Comparison of ENCODE assay signal across 30 cellular contexts in genomic region chr2:133756833-133757232, GRCh38.
"Had no signal": no experiment of that assay in that cellular context is flagged by ENCODE, and none has a peak within 500 bp of the region (broad histone marks: within the 10 kb centered on the region; RNA-seq: fewer than 3 reads in every experiment).

No MANE protein-coding gene starts in this region.

- H3K9ac ChIP-seq: neural progenitor cell had no signal

- H3K4me1 ChIP-seq: left lung, prostate gland, upper lobe of right lung had no signal

- H3K9me3 ChIP-seq: heart left ventricle, left lung, neutrophil, ovary, prostate gland, stomach, testis, tibial artery, upper lobe of right lung had no signal

- ATAC-seq: left colon; left lung; naive thymus-derived CD4-positive, alpha-beta T cell; natural killer cell treated with Interleukin-12 subunit alpha and Interleukin-12 subunit beta and Interleukin-15 and Interleukin-18, amount 100 ng/mL, for 72 hours; stimulated activated naive B cell treated with anti-CD40 and anti-IgM and Interleukin-4, amounts not matched to agents 10 μg/mL and 1 μg/mL and 100 μg/mL, for 72 hours; stimulated activated naive CD8-positive, alpha-beta T cell treated with anti-CD3 and anti-CD28 coated beads, Interleukin-15, Interleukin-2, amounts not matched to agents 100 U/mL and 50 U/mL, for 24 hours; upper lobe of right lung had no signal

- H3K27me3 ChIP-seq: heart left ventricle, left lung, neural progenitor cell, neutrophil, ovary, stomach, testis, tibial artery, upper lobe of right lung had no signal

- H3K27ac ChIP-seq: left lung, neural progenitor cell, neutrophil, ovary, prostate gland, skin epidermis, upper lobe of right lung had no signal

- H2AFZ ChIP-seq: neural progenitor cell had no signal

- H3K4me3 ChIP-seq: heart left ventricle, left lung, lung, neural progenitor cell, ovary, prostate gland, skin epidermis, stomach, testis, tibial artery, upper lobe of right lung had no signal

- H3K4me2 ChIP-seq: neural progenitor cell had no signal

- DNase-seq: heart left ventricle; hypothalamus; immature natural killer cell; kidney; left colon; left lung; mesendoderm; naive thymus-derived CD4-positive, alpha-beta T cell; occipital lobe; ovary; posterior cingulate gyrus; retina; right cardiac atrium; stimulated activated CD4-positive, alpha-beta T cell treated with anti-CD3 and anti-CD28 coated beads, Interleukin-12 subunit alpha, Interleukin-12 subunit beta, amount 100 ng/mL, for 4 hours; stimulated activated CD4-positive, alpha-beta T cell treated with anti-CD3 and anti-CD28 coated beads, Interleukin-15, amount 100 ng/mL, for 24 hours; stimulated activated CD4-positive, alpha-beta T cell treated with anti-CD3 and anti-CD28 coated beads, Interleukin-2, amount 100 ng/mL, for 24 hours; stimulated activated CD4-positive, alpha-beta T cell treated with anti-CD3 and anti-CD28 coated beads, Interleukin-4, amount 100 ng/mL, for 1 hour; stimulated activated naive B cell treated with anti-CD40 and anti-IgM and Interleukin-4, amounts not matched to agents 10 μg/mL and 1 μg/mL and 100 μg/mL, for 72 hours; stimulated activated naive CD8-positive, alpha-beta T cell treated with anti-CD3 and anti-CD28 coated beads, Interleukin-15, Interleukin-2, amounts not matched to agents 100 U/mL and 50 U/mL, for 24 hours; stomach; testis; tibial artery; trophoblast cell; upper lobe of right lung had no signal

- H3K36me3 ChIP-seq: heart left ventricle, left lung, neural progenitor cell, neutrophil, ovary, prostate gland, stomach, tibial artery, upper lobe of right lung had no signal
